23 cellular contexts compared by ENCODE assay signal in genomic region chr1:62573675-62574074, GRCh38. TPM values are rescaled to one million over a fixed set of nuclear protein-coding genes. Genes with fewer than 3 reads are reported as not detected.
"Had no signal": no experiment of that assay in that cellular context is flagged by ENCODE, and none has a peak within 500 bp of the region (broad histone marks: within the 10 kb centered on the region; RNA-seq: fewer than 3 reads in every experiment).

No MANE protein-coding gene starts in this region.

- H3K27ac Mint-ChIP-seq: T-helper 17 cell had no signal

- ATAC-seq: T-helper 17 cell had no signal

- H3K4me3 Mint-ChIP-seq: T-helper 17 cell had no signal

- H3K27ac ChIP-seq: HL-60, RWPE1 had no signal

- DNase-seq: Karpas-422, KG1, MM.1S, NCI-H1092 treated with DMSO at 0.1 percent for 48 hours, NCI-H1436, NCI-H187, NCI-H2029, NCI-H2081 treated with DMSO at 0.1 percent for 48 hours, NCI-H2171, NCI-H226, NCI-H446, NCI-H510A, NCI-H524 treated with DMSO at 0.1 percent for 48 hours, NCI-H69, NCI-H774, SHP77, SK-N-SH, SW 1271, T-helper 1 cell, T-helper 17 cell had no signal

- H3K27me3 Mint-ChIP-seq: T-helper 17 cell had no signal

- H3K4me1 Mint-ChIP-seq: T-helper 17 cell had no signal

- H3K4me2 ChIP-seq: SK-N-SH had no signal

- H3K9ac ChIP-seq: SK-N-SH had no signal

- H3K9me3 ChIP-seq: SK-N-SH had no signal

RNA-seq across cellular contexts. Expression of gene ANGPTL3, which starts 23.6 kb away (rescaled TPM):
- total RNA-seq: SK-MEL-5, T-helper 17 cell had no signal
- polyA plus RNA-seq: SK-N-SH had no signal
